ENCODE assay signal across 8 cellular contexts in the genomic region with DNA sequence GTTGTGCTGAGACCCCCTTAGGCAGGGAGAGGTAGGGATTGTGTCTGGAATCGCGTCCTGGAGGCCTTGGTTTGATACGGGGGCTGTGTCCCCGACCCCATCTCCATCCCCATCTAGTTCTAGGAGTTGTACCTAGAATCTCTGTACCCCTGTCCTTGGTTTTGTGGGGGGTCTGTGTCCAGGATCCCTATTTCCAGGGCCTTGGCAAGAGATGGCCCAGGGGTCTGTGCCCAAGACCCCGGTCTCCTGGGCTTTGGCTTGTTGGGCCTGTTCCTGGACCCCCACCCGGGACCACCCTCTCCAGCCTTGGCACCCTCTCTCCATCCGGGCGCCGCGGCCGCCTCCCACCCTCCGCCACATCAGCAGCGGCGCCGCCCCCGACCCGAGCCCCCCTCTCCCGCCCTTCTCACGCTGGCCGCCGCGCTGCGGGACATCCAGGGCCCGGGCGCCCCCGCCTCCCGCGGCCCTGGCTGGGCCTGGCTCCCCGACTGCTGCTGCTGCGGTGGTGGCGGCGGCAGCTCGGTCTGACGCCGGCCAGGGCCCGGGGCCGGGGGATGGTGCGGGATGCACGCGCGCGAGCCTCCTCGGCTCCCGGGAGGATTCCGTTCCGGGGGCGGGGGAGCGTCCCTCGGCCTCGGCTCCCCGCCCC. TPM values are rescaled to one million over a fixed set of nuclear protein-coding genes. Genes with fewer than 3 reads are reported as not detected.
A peak's percentile ranks its signal among the peaks of the same experiment; 100 is the strongest.
DNase-seq lines count a peak whose midpoint lies in the region; ATAC-seq and TF ChIP-seq lines count a peak whose summit lies in the region.

A gene (minus strand): TSS at position 602 of the 649 bp plus-strand sequence. CDS start 168 bp downstream, at position 434.

- TF ChIP-seq CTCF in activated B cell treated with CpG ODN at 0.5 μM for 24 hours (IDR thresholded peaks at IDR 0.05), result no peak

- peaks cover 8% of the 10 kb centered on the region for H3K36me3 Mint-ChIP-seq in activated CD4-positive, alpha-beta T cell treated with anti-CD3 and anti-CD28 coated beads for 36 hours (ENCODE audit: low read depth)
- peaks cover 18% of the 10 kb centered on the region for H3K36me3 Mint-ChIP-seq in activated B cell treated with CpG ODN at 0.5 μM for 24 hours (ENCODE audit: low read depth)

- POLR2A ChIA-PET in activated CD4-positive, alpha-beta T cell treated with anti-CD3 and anti-CD28 coated beads for 36 hours (lab: Charles Lee), result interaction anchor here (1.7 kb wide), 1 partner anchor 88 kb away, joined by 4 read pairs; a partner anchor contains a TSS
- POLR2A ChIA-PET in activated B cell treated with CpG ODN at 0.5 μM for 24 hours (lab: Charles Lee), result interaction anchor here (0.6 to 2.2 kb wide), 18 partner anchors 9 to 1487 kb away, joined by 3 to 32 read pairs (median 5); a partner anchor contains a TSS

- no peaks in the 10 kb centered on the region for H3K27me3 Mint-ChIP-seq in activated CD4-positive, alpha-beta T cell treated with anti-CD3 and anti-CD28 coated beads for 36 hours
- H3K27me3 Mint-ChIP-seq in activated B cell treated with CpG ODN at 0.5 μM for 24 hours, result no peaks in the 10 kb centered on the region

- H3K27ac Mint-ChIP-seq in activated CD4-positive, alpha-beta T cell treated with anti-CD3 and anti-CD28 coated beads for 36 hours, result peak within 1 kb of the TSS; percentile 87
- peak within 1 kb of the TSS; percentile 89 for H3K27ac Mint-ChIP-seq in activated B cell treated with CpG ODN at 0.5 μM for 24 hours

- peaks cover 5% of the 10 kb centered on the region for H3K4me1 Mint-ChIP-seq in activated CD4-positive, alpha-beta T cell treated with anti-CD3 and anti-CD28 coated beads for 36 hours
- H3K4me1 Mint-ChIP-seq in activated B cell treated with CpG ODN at 0.5 μM for 24 hours, result peaks cover 16% of the 10 kb centered on the region

- CTCF ChIA-PET in activated CD4-positive, alpha-beta T cell treated with anti-CD3 and anti-CD28 coated beads for 36 hours (lab: Charles Lee), result interaction anchor here (0.5 kb wide), 1 partner anchor 263 kb away, joined by 3 read pairs; no protein-coding TSS in a partner anchor
- CTCF ChIA-PET in activated B cell treated with CpG ODN at 0.5 μM for 24 hours (lab: Charles Lee), result no interaction called here

- peak within 1 kb of the TSS; percentile 80 for H3K4me3 Mint-ChIP-seq in activated CD4-positive, alpha-beta T cell treated with anti-CD3 and anti-CD28 coated beads for 36 hours
- peak within 1 kb of the TSS; percentile 95 for H3K4me3 Mint-ChIP-seq in activated B cell treated with CpG ODN at 0.5 μM for 24 hours

- DNase-seq in activated CD4-positive, alpha-beta T cell treated with anti-CD3 and anti-CD28 coated beads for 36 hours, result no peak
- no peak for DNase-seq in activated CD4-positive, alpha-beta T cell treated with anti-CD3 and anti-CD28 coated beads for 1 hour
- DNase-seq in activated B cell treated with CpG ODN at 0.5 μM for 24 hours (no peak), Right ventricle myocardium superior (no peak), renal cortical epithelial cell (ENCODE audit: low read depth) (no peak), NCI-H226 (no peak), SIG-M5 treated with dmso at 0.1 percent for 504 hours (lab: John Stamatoyannopoulos, UW; ENCODE audit: unreplicated experiment) (no peak), MV-4-11 (lab: John Stamatoyannopoulos, UW) (no peak)

- no peaks in the 10 kb centered on the region for H3K9me3 Mint-ChIP-seq in activated CD4-positive, alpha-beta T cell treated with anti-CD3 and anti-CD28 coated beads for 36 hours (ENCODE audit: low read depth)
- H3K9me3 Mint-ChIP-seq in activated B cell treated with CpG ODN at 0.5 μM for 24 hours, result no peaks in the 10 kb centered on the region

- intact Hi-C loops in activated CD4-positive, alpha-beta T cell treated with anti-CD3 and anti-CD28 coated beads for 36 hours (cut with DNase I, micrococcal nuclease), result loop anchor here (1.0 to 2.0 kb wide), 15 partner anchors 26 to 405 kb away; a partner anchor contains a TSS
- intact Hi-C loops in activated B cell treated with CpG ODN at 0.5 μM for 24 hours (cut with micrococcal nuclease), result loop anchor here (1.0 to 5.0 kb wide), 6 partner anchors 26 to 118 kb away; a partner anchor contains a TSS
- intact Hi-C loops in Right ventricle myocardium superior (cut with DNase I), result no loop called here

- no peak for ATAC-seq in activated CD4-positive, alpha-beta T cell treated with anti-CD3 and anti-CD28 coated beads for 36 hours
- no peak for ATAC-seq in activated B cell treated with CpG ODN at 0.5 μM for 24 hours (ENCODE audit: low read depth)
- ATAC-seq in Right ventricle myocardium superior (ENCODE audit: poor library complexity), result no peak

RNA-seq across cellular contexts. Expression of the gene that starts here (rescaled TPM):
- total RNA-seq in activated CD4-positive, alpha-beta T cell treated with anti-CD3 and anti-CD28 coated beads for 36 hours, result 10 to 100 TPM; 11.6 to 18.0 TPM
- 4.4 and 11.8 TPM in 2 replicates for total RNA-seq in activated B cell treated with CpG ODN at 0.5 μM for 24 hours
- total RNA-seq in Right ventricle myocardium superior, result 13.5 TPM
- total RNA-seq in renal cortical epithelial cell, result 9.9 and 31.0 TPM in 2 replicates
